In the genomic region with DNA sequence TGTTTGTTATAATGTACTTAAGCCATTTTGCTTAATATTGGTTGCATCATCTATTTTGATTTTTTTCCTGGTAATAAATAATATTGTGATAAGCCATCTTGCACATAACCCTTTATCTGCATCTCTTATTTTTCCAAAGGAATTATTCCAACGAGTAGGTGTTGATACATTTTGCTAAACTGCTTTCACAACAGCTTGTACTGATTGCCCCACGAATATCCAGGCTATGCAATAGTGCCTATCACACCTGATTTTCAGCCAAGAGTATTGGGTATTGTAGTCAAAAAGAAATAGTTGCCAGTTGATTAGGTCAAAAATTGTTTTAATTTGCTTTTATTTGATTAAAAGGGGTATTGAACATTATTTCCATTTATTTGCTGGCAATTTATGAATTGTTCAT, we compare ENCODE assay signal across 13 cellular contexts. TPM values are rescaled to one million over a fixed set of nuclear protein-coding genes. Genes with fewer than 3 reads are reported as not detected.
A peak's percentile ranks its signal among the peaks of the same experiment; 100 is the strongest.
DNase-seq lines count a peak whose midpoint lies in the region; ATAC-seq and TF ChIP-seq lines count a peak whose summit lies in the region.
"Had no signal": no experiment of that assay in that cellular context is flagged by ENCODE, and none has a peak within 500 bp of the region (broad histone marks: within the 10 kb centered on the region; RNA-seq: fewer than 3 reads in every experiment).

No MANE protein-coding gene starts in this region.

- ATAC-seq in Right ventricle myocardium superior (ENCODE audit: poor library complexity) (peak; percentile 40), gastroesophageal sphincter (peak; percentile 40), HG02970 (IDR thresholded peaks at IDR 0.05; ENCODE audit: low FRiP score, unreplicated experiment) (no peak), GM21576 (IDR thresholded peaks at IDR 0.05; ENCODE audit: unreplicated experiment) (no peak)

- TF ChIP-seq CTCF in left ventricle myocardium inferior (IDR thresholded peaks at IDR 0.05; ENCODE audit: borderline replicate concordance): no peak
- TF ChIP-seq CTCF in gastroesophageal sphincter (IDR thresholded peaks at IDR 0.05): no peak
- TF ChIP-seq CTCF in suprapubic skin (IDR thresholded peaks at IDR 0.05): no peak

- H3K4me1 ChIP-seq in left ventricle myocardium inferior: peaks cover 10% of the 10 kb centered on the region
- peaks cover 37% of the 10 kb centered on the region for H3K4me1 ChIP-seq in HUES6 (ENCODE audit: control insufficient read depth, insufficient read depth, low read length)
- no peaks in the 10 kb centered on the region for H3K4me1 ChIP-seq in gastroesophageal sphincter
- H3K4me1 ChIP-seq in suprapubic skin: peaks cover 9% of the 10 kb centered on the region
- H3K4me1 ChIP-seq: HAP-1 had no signal

- H3K27me3 ChIP-seq in left ventricle myocardium inferior (ENCODE audit: low read depth): no peaks in the 10 kb centered on the region
- H3K27me3 ChIP-seq in HUES6 (ENCODE audit: control insufficient read depth, insufficient read depth, low read length): no peaks in the 10 kb centered on the region
- H3K27me3 ChIP-seq in gastroesophageal sphincter: no peaks in the 10 kb centered on the region
- no peaks in the 10 kb centered on the region for H3K27me3 ChIP-seq in suprapubic skin

- H3K27ac ChIP-seq in left ventricle myocardium inferior (replicated peaks) (no peak overlapping the region), HUES6 (ENCODE audit: low read depth, low read length) (peak overlapping the region; percentile 19; the same call in 1 of the 2 replicates), gastroesophageal sphincter (no peak overlapping the region), suprapubic skin (peak overlapping the region; percentile 34)
- H3K27ac ChIP-seq: 22Rv1, HL-60 had no signal

- no peak overlapping the region for H3K4me3 ChIP-seq in left ventricle myocardium inferior
- no peak overlapping the region for H3K4me3 ChIP-seq in HUES6 (ENCODE audit: low read depth, low read length)
- no peak overlapping the region for H3K4me3 ChIP-seq in gastroesophageal sphincter
- no peak overlapping the region for H3K4me3 ChIP-seq in suprapubic skin
- H3K4me3 ChIP-seq: HAP-1 had no signal

- H3K36me3 ChIP-seq in left ventricle myocardium inferior (no peaks in the 10 kb centered on the region), HUES6 (ENCODE audit: control insufficient read depth, insufficient read depth, low read length) (no peaks in the 10 kb centered on the region), gastroesophageal sphincter (no peaks in the 10 kb centered on the region), suprapubic skin (no peaks in the 10 kb centered on the region)
- H3K36me3 ChIP-seq: HAP-1 had no signal

- H3K9me3 ChIP-seq in left ventricle myocardium inferior (replicated peaks) (no peaks in the 10 kb centered on the region), HUES6 (ENCODE audit: control insufficient read depth, insufficient read depth, low read depth, low read length) (no peaks in the 10 kb centered on the region), gastroesophageal sphincter (no peaks in the 10 kb centered on the region), suprapubic skin (no peaks in the 10 kb centered on the region)
- H3K9me3 ChIP-seq: HAP-1 had no signal

- intact Hi-C loops in Right ventricle myocardium superior (cut with DNase I): no loop called here
- intact Hi-C loops in left ventricle myocardium inferior (cut with micrococcal nuclease): no loop called here

- DNase-seq in Right ventricle myocardium superior (no peak), left ventricle myocardium inferior (no peak), suprapubic skin (ENCODE audit: low spot score in 2 of 2) (no peak), GM03348 (ENCODE audit: low spot score) (no peak)
- DNase-seq: CD4-positive, CD25-positive, alpha-beta regulatory T cell; HFFc6 had no signal

- no peak for TF ChIP-seq POLR2A in gastroesophageal sphincter (IDR thresholded peaks at IDR 0.05)
- no peak for TF ChIP-seq POLR2A in suprapubic skin (IDR thresholded peaks at IDR 0.05)

- WGBS in gastroesophageal sphincter (ENCODE audit: low coverage in 1 of 2), 2 donors: 59 to 62% methylated on average over 2 of the region's 2 CpGs
- WGBS in suprapubic skin: 39% methylated on average over 2 of the region's 2 CpGs

- TF ChIP-seq EP300 in gastroesophageal sphincter (IDR thresholded peaks at IDR 0.05) (no peak), suprapubic skin (IDR thresholded peaks at IDR 0.05) (no peak)

- H3K9ac ChIP-seq in HUES6 (ENCODE audit: low read length): no peak overlapping the region

RNA-seq across cellular contexts. Expression of gene CREB5, which starts 20.7 kb away (rescaled TPM):
- 4.7 TPM for total RNA-seq in Right ventricle myocardium superior
- total RNA-seq in left ventricle myocardium inferior: 9.8 TPM
- total RNA-seq in gastroesophageal sphincter: 10 to 100 TPM in 3 of 4 donors, 1 to 10 TPM in 1; 7.8 to 29.9 (median 12.9) TPM
- total RNA-seq in suprapubic skin: 10 to 100 TPM in 2 of 4 donors, 1 to 10 TPM in 2; 6.2 to 12.1 (median 10.0) TPM

Comparison
In these comparisons a context has a peak if more than half of its experiments do, and no peak if none do; other contexts are left out.
1. ATAC-seq: peak in Right ventricle myocardium superior (single experiment) and gastroesophageal sphincter (single experiment); none in HG02970 (single experiment) and GM21576 (single experiment).
2. H3K27ac ChIP-seq: peak in HUES6 (single experiment) and suprapubic skin (single experiment); none in left ventricle myocardium inferior (single experiment) and gastroesophageal sphincter (0 of 4).